Comparison of ENCODE assay signal across 9 cellular contexts in the genomic region with DNA sequence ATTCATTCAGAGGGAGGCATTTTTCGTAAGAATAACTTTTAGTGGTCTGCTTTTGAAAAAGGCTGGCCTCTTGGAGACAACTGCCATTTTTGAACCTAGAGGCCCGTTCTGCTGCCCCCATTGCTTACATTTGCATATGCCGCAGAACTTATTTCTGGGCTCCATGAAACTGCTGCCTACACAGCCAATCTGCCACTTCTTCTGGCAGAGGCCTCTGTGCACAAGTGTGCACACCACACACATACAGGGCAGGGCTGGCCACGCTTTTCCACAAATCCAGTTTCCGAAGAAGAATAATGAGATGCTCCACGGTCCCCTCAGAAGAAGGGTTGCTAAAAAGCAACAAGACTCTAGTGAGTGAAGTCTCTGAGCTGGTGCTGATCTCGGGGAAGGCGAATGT. TPM values are rescaled to one million over a fixed set of nuclear protein-coding genes. Genes with fewer than 3 reads are reported as not detected.
"Had no signal": no experiment of that assay in that cellular context is flagged by ENCODE, and none has a peak within 500 bp of the region (broad histone marks: within the 10 kb centered on the region; RNA-seq: fewer than 3 reads in every experiment).

No MANE protein-coding gene starts in this region.

- DNase-seq: GDM1, GF-D8 had no signal

- H3K4me3 ChIP-seq: GM12878 had no signal

- ATAC-seq: GM12878 had no signal

- FAIRE-seq: G401.6, GM12878, GM12891, GM12892, GM18507, GM19239 had no signal

RNA-seq across cellular contexts. Expression of a gene that starts 56.2 kb away (rescaled TPM):
- total RNA-seq: G401, GM12878 had no signal
